In the genomic region with DNA sequence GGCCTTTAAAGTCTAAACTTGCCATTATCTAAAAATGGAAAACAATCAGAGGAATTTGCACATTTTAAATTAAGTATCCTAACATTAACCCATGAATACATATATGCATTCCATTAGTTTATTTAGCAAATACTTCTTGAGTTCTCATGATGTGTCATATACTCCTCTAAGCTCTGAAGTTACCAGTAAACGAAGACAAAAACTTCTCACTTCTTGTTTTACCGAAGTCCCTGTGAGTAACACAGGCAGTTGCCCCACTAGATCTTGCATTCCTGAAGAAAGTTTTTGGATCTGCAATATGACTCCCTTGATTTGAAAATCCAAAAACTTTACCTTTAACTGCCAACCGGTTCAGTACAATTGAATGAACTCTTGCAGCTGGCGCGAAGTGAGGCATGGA, we compare ENCODE assay signal across 26 cellular contexts.
DNase-seq lines count a peak whose midpoint lies in the region; FAIRE-seq and TF ChIP-seq lines count a peak whose summit lies in the region.
"Had no signal": no experiment of that assay in that cellular context is flagged by ENCODE, and none has a peak within 500 bp of the region (broad histone marks: within the 10 kb centered on the region; RNA-seq: fewer than 3 reads in every experiment).

No MANE protein-coding gene starts in this region.

- H3K9me3 ChIP-seq in SJCRH30 (replicated peaks) (peaks cover 10% of the 10 kb centered on the region; the same call in 1 of the 2 replicates), endothelial cell of umbilical vein (replicated peaks; ENCODE audit: control insufficient read depth, insufficient read depth, low read length) (no peaks in the 10 kb centered on the region), osteoblast (ENCODE audit: low read depth, low read length) (no peaks in the 10 kb centered on the region), ascending aorta (no peaks in the 10 kb centered on the region)
- H3K9me3 ChIP-seq: gastroesophageal sphincter, thyroid gland had no signal

- BruUV-seq in endothelial cell of umbilical vein (replicated peaks; lab: Mats Ljungman, UMichigan): no TSS peak

- H4K20me1 ChIP-seq in endothelial cell of umbilical vein (replicated peaks; ENCODE audit: control insufficient read depth, extremely low read depth, insufficient read depth, low read length) (no peaks in the 10 kb centered on the region), osteoblast (ENCODE audit: insufficient read depth, low read length) (no peaks in the 10 kb centered on the region)

- no peak overlapping the region for H3K4me3 ChIP-seq in SJCRH30
- H3K4me3 ChIP-seq in endothelial cell of umbilical vein (replicated peaks in 1 of 3; ENCODE audit: insufficient read depth in 1 of 3, low read depth in 1 of 3, low read length in 3 of 3): no peak overlapping the region
- H3K4me3 ChIP-seq in osteoblast (ENCODE audit: insufficient read depth, low read length): no peak overlapping the region
- H3K4me3 ChIP-seq in ascending aorta: no peak overlapping the region
- H3K4me3 ChIP-seq: esophagus squamous epithelium, gastroesophageal sphincter, left lung, thyroid gland had no signal

- no peak overlapping the region for H3K4me2 ChIP-seq in endothelial cell of umbilical vein (ENCODE audit: insufficient read depth, low read length)
- H3K4me2 ChIP-seq in osteoblast (ENCODE audit: insufficient read depth, low read length): peak overlapping the region; percentile 8
- H3K4me2 ChIP-seq: KMS-11 had no signal

- H3K9ac ChIP-seq in endothelial cell of umbilical vein (replicated peaks; ENCODE audit: extremely low read depth, insufficient read depth, low read length): no peak overlapping the region
- H3K9ac ChIP-seq: KMS-11 had no signal

- peak; percentile 62 for DNase-seq in M059J (ENCODE audit: low read depth)
- DNase-seq in SJCRH30: peak in 1 of 2 experiments; percentile 7
- DNase-seq in endothelial cell of umbilical vein (ENCODE audit: low read depth, low spot score): no peak
- no peak for DNase-seq in osteoblast (ENCODE audit: insufficient read length, low spot score, missing footprints)
- DNase-seq in NCI-H2171 treated with DMSO at 0.1 percent for 48 hours (lab: John Stamatoyannopoulos, UW): no peak
- DNase-seq in dedifferentiated amniotic fluid mesenchymal stem cell (ENCODE audit: extremely low spot score): no peak
- no peak for DNase-seq in effector CD8-positive, alpha-beta T cell (lab: John Stamatoyannopoulos, UW)
- no peak for DNase-seq in ascending aorta (ENCODE audit: low spot score in 2 of 2)
- DNase-seq: activated CD4-positive, alpha-beta T cell treated with anti-CD3 and anti-CD28 coated beads for 4 hours; activated effector memory CD4-positive, alpha-beta T cell treated with anti-CD3 and anti-CD28 coated beads, Interleukin-2, amount 50 U/mL, for 16 hours; activated naive CD8-positive, alpha-beta T cell treated with anti-CD3 and anti-CD28 coated beads, Interleukin-2, amount 10 ng/mL, durations not matched to agents 7 days and 5 days; activated T-cell treated with anti-CD3 and anti-CD28 coated beads, Interleukin-2, amount 50 U/mL, for 1 hour; DND-41; effector memory CD8-positive, alpha-beta T cell; esophagus squamous epithelium; hypothalamus; immature natural killer cell; left lung; NCI-H1092 treated with DMSO at 0.1 percent for 48 hours; NCI-H1930; T-helper 2 cell; thyroid gland had no signal

- CTCF ChIA-PET in endothelial cell of umbilical vein (lab: Charles Lee): no interaction called here

- no peak for TF ChIP-seq CTCF in endothelial cell of umbilical vein (IDR thresholded peaks at IDR 0.05; ENCODE audit: extremely low read depth in 1 of 2, insufficient read depth in 1 of 2, low read depth in 1 of 2, low read length in 2 of 2)
- TF ChIP-seq CTCF in osteoblast (IDR thresholded peaks at IDR 0.05; ENCODE audit: extremely low read depth, low read depth, low read length): no peak
- TF ChIP-seq CTCF in ascending aorta (IDR thresholded peaks at IDR 0.05): no peak

- intact Hi-C loops in endothelial cell of umbilical vein (cut with micrococcal nuclease): no loop called here
- intact Hi-C loops in ascending aorta (cut with DNase I): no loop called here

- dilution Hi-C loops in endothelial cell of umbilical vein (cut with MboI; ENCODE audit: extremely low pct_ligation_motif_present, low sequenced_read_pairs): no loop called here

- peak overlapping the region; percentile 31 for H3K27ac ChIP-seq in SJCRH30
- H3K27ac ChIP-seq in endothelial cell of umbilical vein (ENCODE audit: insufficient read depth, low read depth, low read length): no peak overlapping the region
- peak overlapping the region; percentile 59 for H3K27ac ChIP-seq in osteoblast (ENCODE audit: low read depth, low read length)
- H3K27ac ChIP-seq in ascending aorta: no peak overlapping the region
- H3K27ac ChIP-seq: gastroesophageal sphincter, KMS-11, left lung, RWPE1, thyroid gland had no signal

- POLR2A ChIA-PET in endothelial cell of umbilical vein (lab: Charles Lee): no interaction called here

- H3K4me1 ChIP-seq in SJCRH30: peaks cover 37% of the 10 kb centered on the region
- H3K4me1 ChIP-seq in endothelial cell of umbilical vein (ENCODE audit: control insufficient read depth, extremely low read depth, insufficient read depth, low read length): peaks cover 2% of the 10 kb centered on the region
- peaks cover 38% of the 10 kb centered on the region for H3K4me1 ChIP-seq in osteoblast (ENCODE audit: insufficient read depth, low read length)
- peaks cover 0 to 3% of the 10 kb centered on the region in 2 donors for H3K4me1 ChIP-seq in ascending aorta
- H3K4me1 ChIP-seq: left lung had no signal

- H3K36me3 ChIP-seq in SJCRH30 (no peaks in the 10 kb centered on the region), endothelial cell of umbilical vein (ENCODE audit: control insufficient read depth in 2 of 2, extremely low read depth in 1 of 2, insufficient read depth in 2 of 2, low read length in 2 of 2) (no peaks in the 10 kb centered on the region), osteoblast (ENCODE audit: insufficient read depth, low read length) (no peaks in the 10 kb centered on the region), ascending aorta (no peaks in the 10 kb centered on the region)
- H3K36me3 ChIP-seq: esophagus squamous epithelium, gastroesophageal sphincter, left lung, thyroid gland had no signal

- H3K27me3 ChIP-seq in SJCRH30 (no peaks in the 10 kb centered on the region), endothelial cell of umbilical vein (ENCODE audit: control insufficient read depth in 2 of 2, insufficient read depth in 2 of 2, low read length in 2 of 2) (no peaks in the 10 kb centered on the region), osteoblast (ENCODE audit: insufficient read depth, low read length) (peaks cover 5% of the 10 kb centered on the region), ascending aorta (no peaks in the 10 kb centered on the region)
- H3K27me3 ChIP-seq: esophagus squamous epithelium, gastroesophageal sphincter, left lung, thyroid gland had no signal

- no peak for TF ChIP-seq POLR2A in endothelial cell of umbilical vein (IDR thresholded peaks at IDR 0.05; ENCODE audit: low read depth, low read length)

- no peaks in the 10 kb centered on the region for H3K9me1 ChIP-seq in endothelial cell of umbilical vein (replicated peaks; ENCODE audit: control insufficient read depth, extremely low read depth, insufficient read depth, low read length)

- H3K79me2 ChIP-seq in endothelial cell of umbilical vein (ENCODE audit: control insufficient read depth, insufficient read depth, low read length): no peaks in the 10 kb centered on the region
- no peaks in the 10 kb centered on the region for H3K79me2 ChIP-seq in osteoblast (ENCODE audit: insufficient read depth, low read length)

- H2AFZ ChIP-seq in endothelial cell of umbilical vein (ENCODE audit: low read depth, low read length) (no peak overlapping the region), osteoblast (ENCODE audit: low read length) (no peak overlapping the region)

- FAIRE-seq in endothelial cell of umbilical vein (lab: Jason Lieb, UNC): peak; percentile 24
- FAIRE-seq: GM18507 had no signal

TF ChIP-seq in endothelial cell of umbilical vein, 7 proteins besides CTCF, POLR2A, EP300 and RAD21:
- TF ChIP-seq FOS (IDR thresholded peaks at IDR 0.05; ENCODE audit: borderline replicate concordance, insufficient read depth, low read length): no peak
- TF ChIP-seq, protein P1, sequence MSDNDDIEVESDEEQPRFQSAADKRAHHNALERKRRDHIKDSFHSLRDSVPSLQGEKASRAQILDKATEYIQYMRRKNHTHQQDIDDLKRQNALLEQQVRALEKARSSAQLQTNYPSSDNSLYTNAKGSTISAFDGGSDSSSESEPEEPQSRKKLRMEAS (IDR thresholded peaks at IDR 0.05; ENCODE audit: insufficient read depth, insufficient read length): no peak
- TF ChIP-seq JUN (IDR thresholded peaks at IDR 0.05; ENCODE audit: borderline replicate concordance, insufficient read depth, insufficient read length, low read depth): no peak
- no peak for TF ChIP-seq POLR2AphosphoS5 (IDR thresholded peaks at IDR 0.05; ENCODE audit: insufficient read depth, low read depth, low read length)
- no peak for TF ChIP-seq EZH2 (IDR thresholded peaks at IDR 0.05; ENCODE audit: borderline replicate concordance, low read depth, low read length, severe bottlenecking)
- TF ChIP-seq GATA2 (IDR thresholded peaks at IDR 0.05; ENCODE audit: insufficient read depth, insufficient read length, low read depth, low read length): no peak
- no peak for TF ChIP-seq MYC (IDR thresholded peaks at IDR 0.05; ENCODE audit: low read depth, low read length)

Comparison
In these comparisons a context has a peak if more than half of its experiments do, and no peak if none do; other contexts are left out.
1. H3K27ac ChIP-seq: peak in SJCRH30 (single experiment) and osteoblast (single experiment); none in endothelial cell of umbilical vein (single experiment) and ascending aorta (0 of 2).